Comparison of ENCODE assay signal across 31 cellular contexts in genomic region chr2:184620367-184620766, GRCh38. TPM values are rescaled to one million over a fixed set of nuclear protein-coding genes. Genes with fewer than 3 reads are reported as not detected.
"Had no signal": no experiment of that assay in that cellular context is flagged by ENCODE, and none has a peak within 500 bp of the region (broad histone marks: within the 10 kb centered on the region; RNA-seq: fewer than 3 reads in every experiment).

No MANE protein-coding gene starts in this region.

- ATAC-seq: heart left ventricle; naive thymus-derived CD4-positive, alpha-beta T cell; right lobe of liver; stimulated activated effector memory CD8-positive, alpha-beta T cell treated with anti-CD3 and anti-CD28 coated beads, Interleukin-12 subunit alpha, Interleukin-12 subunit beta, amount 100 ng/mL, for 72 hours; T-helper 17 cell; WTC11 had no signal

- H3K9me3 ChIP-seq: ovary, right lobe of liver, thyroid gland, upper lobe of left lung, vagina had no signal

- DNase-seq: activated CD4-positive, alpha-beta memory T cell treated with anti-CD3 and anti-CD28 coated beads, Interleukin-2, amount 10 ng/mL, durations not matched to agents 7 days and 5 days; activated CD4-positive, alpha-beta T cell treated with anti-CD3 and anti-CD28 coated beads for 1 hour; activated CD4-positive, alpha-beta T cell treated with anti-CD3 and anti-CD28 coated beads, Interleukin-2, amount 10 ng/mL, durations not matched to agents 7 days and 5 days; activated CD8-positive, alpha-beta memory T cell treated with anti-CD3 and anti-CD28 coated beads, Interleukin-2, amount 50 U/mL, for 48 hours; activated gamma-delta T cell; activated naive CD4-positive, alpha-beta T cell treated with anti-CD3 and anti-CD28 coated beads, Interleukin-2, amount 10 ng/mL, durations not matched to agents 7 days and 5 days; activated naive CD8-positive, alpha-beta T cell treated with anti-CD3 and anti-CD28 coated beads, Interleukin-2, amount 10 ng/mL, durations not matched to agents 7 days and 5 days; activated T-cell treated with anti-CD3 and anti-CD28 coated beads, Interleukin-2, amount 50 U/mL, for 24 hours; amygdala; central memory CD4-positive, alpha-beta T cell; heart left ventricle; hypothalamus; immature natural killer cell; midbrain; naive thymus-derived CD4-positive, alpha-beta T cell; ovary; right lobe of liver; stimulated activated CD4-positive, alpha-beta T cell treated with anti-CD3 and anti-CD28 coated beads, Interleukin-12 subunit alpha, Interleukin-12 subunit beta, amount 100 ng/mL, for 4 hours; stimulated activated CD4-positive, alpha-beta T cell treated with anti-CD3 and anti-CD28 coated beads, Interleukin-4, amount 100 ng/mL, for 1 hour; stomach; T-helper 17 cell; T1000; thyroid gland; upper lobe of left lung had no signal

- H3K27me3 ChIP-seq: esophagus muscularis mucosa, heart left ventricle, ovary, right lobe of liver, stomach, thyroid gland, upper lobe of left lung, vagina had no signal

- H3K4me1 ChIP-seq: esophagus muscularis mucosa, heart left ventricle, right lobe of liver, stomach, thyroid gland, upper lobe of left lung, vagina had no signal

- H3K4me3 ChIP-seq: esophagus muscularis mucosa, heart left ventricle, ovary, right lobe of liver, skin epidermis, stomach, thyroid gland, upper lobe of left lung, vagina had no signal

- H3K36me3 ChIP-seq: esophagus muscularis mucosa, heart left ventricle, ovary, right lobe of liver, stomach, thyroid gland, upper lobe of left lung, vagina had no signal

- H3K27ac ChIP-seq: esophagus muscularis mucosa, heart left ventricle, ovary, right lobe of liver, skin epidermis, stomach, thyroid gland, upper lobe of left lung, vagina had no signal

RNA-seq across cellular contexts. Expression of gene ZNF804A, which starts 22.0 kb away (rescaled TPM):
- total RNA-seq: activated CD4-positive, alpha-beta memory T cell treated with anti-CD3 and anti-CD28 coated beads, Interleukin-2, amount 10 ng/mL, durations not matched to agents 7 days and 5 days; activated CD4-positive, alpha-beta T cell treated with anti-CD3 and anti-CD28 coated beads, Interleukin-2, amount 10 ng/mL, durations not matched to agents 7 days and 5 days; kidney epithelial cell; progenitor cell of endocrine pancreas; T-helper 17 cell; WTC11 had no signal
- polyA plus RNA-seq: naive thymus-derived CD4-positive, alpha-beta T cell had no signal
